Comparison of ENCODE assay signal across 18 cellular contexts in genomic region chr9:136751244-136751643, GRCh38. TPM values are rescaled to one million over a fixed set of nuclear protein-coding genes. Genes with fewer than 3 reads are reported as not detected.
DNase-seq lines count a peak whose midpoint lies in the region; ATAC-seq lines count a peak whose summit lies in the region.
"Had no signal": no experiment of that assay in that cellular context is flagged by ENCODE, and none has a peak within 500 bp of the region (broad histone marks: within the 10 kb centered on the region; RNA-seq: fewer than 3 reads in every experiment).

No MANE protein-coding gene starts in this region.

- H3K27me3 Mint-ChIP-seq in memory B cell: no peaks in the 10 kb centered on the region

- peak overlapping the region; percentile 29 for H3K4me3 Mint-ChIP-seq in memory B cell
- H3K4me3 Mint-ChIP-seq: CD14-positive monocyte; CD4-positive, alpha-beta memory T cell had no signal

- peak; percentile 18 for DNase-seq in GF-D8 (lab: John Stamatoyannopoulos, UW)
- peak; percentile 12 for DNase-seq in OCI-M1 (lab: John Stamatoyannopoulos, UW)
- no peak for DNase-seq in memory B cell (ENCODE audit: low spot score in 2 of 2)
- DNase-seq in SW480 (ENCODE audit: low spot score): no peak
- DNase-seq in occipital lobe (lab: John Stamatoyannopoulos, UW): no peak
- DNase-seq in hypothalamus (lab: John Stamatoyannopoulos, UW): no peak
- DNase-seq: ACHN; CD4-positive, alpha-beta memory T cell; DMS153; DMS79; GDM1 had no signal

- H3K27ac Mint-ChIP-seq in memory B cell: peak overlapping the region; percentile 90
- H3K27ac Mint-ChIP-seq: CD14-positive monocyte; CD4-positive, alpha-beta memory T cell had no signal

- H3K36me3 Mint-ChIP-seq in memory B cell: peaks cover 5% of the 10 kb centered on the region

- ATAC-seq in memory B cell (ENCODE audit: low read depth) (no peak), GM21723 (IDR thresholded peaks at IDR 0.05; ENCODE audit: unreplicated experiment) (no peak)

- H3K4me1 Mint-ChIP-seq in memory B cell: peaks cover 36% of the 10 kb centered on the region
- H3K4me1 Mint-ChIP-seq: CD4-positive, alpha-beta memory T cell had no signal

- H3K9me3 Mint-ChIP-seq in memory B cell: peaks cover 7% of the 10 kb centered on the region

RNA-seq across cellular contexts. Expression of gene LCN6, which starts 2.9 kb away (rescaled TPM):
- not detected for total RNA-seq in occipital lobe
- total RNA-seq: A172; CD4-positive, alpha-beta memory T cell; Daoy; GM23248; H4; HT-29 had no signal

RNA-seq across cellular contexts. Expression of gene LCN8, which starts 6.8 kb away (rescaled TPM):
- total RNA-seq in occipital lobe: not detected
- total RNA-seq: A172; CD4-positive, alpha-beta memory T cell; Daoy; GM23248; H4; HT-29 had no signal

RNA-seq across cellular contexts. Expression of gene LCN10, which starts 8.5 kb away (rescaled TPM):
- not detected for total RNA-seq in occipital lobe
- total RNA-seq: A172, Daoy, GM23248, H4, HT-29 had no signal

RNA-seq across cellular contexts. Expression of gene LCN15, which starts 13.1 kb away (rescaled TPM):
- not detected for total RNA-seq in occipital lobe
- total RNA-seq: A172; CD4-positive, alpha-beta memory T cell; Daoy; GM23248; H4; HT-29 had no signal

RNA-seq across cellular contexts. Expression of gene DIPK1B, which starts 38.9 kb away (rescaled TPM):
- total RNA-seq in occipital lobe: 25.1 TPM
- total RNA-seq: CD4-positive, alpha-beta memory T cell; GM23248; HT-29 had no signal

Comparison
In these comparisons a context has a peak if more than half of its experiments do, and no peak if none do; other contexts are left out.
1. DNase-seq: peak in GF-D8 (single experiment) and OCI-M1 (single experiment); none in memory B cell (0 of 2), SW480 (single experiment), occipital lobe (single experiment) and hypothalamus (0 of 51).